In genomic region chr9:128292009-128292408, GRCh38 we compare ENCODE assay signal across 34 cellular contexts.
"Had no signal": no experiment of that assay in that cellular context is flagged by ENCODE, and none has a peak within 500 bp of the region (broad histone marks: within the 10 kb centered on the region; RNA-seq: fewer than 3 reads in every experiment).

No MANE protein-coding gene starts in this region.

- H3K27ac ChIP-seq: adrenal gland, brain microvascular endothelial cell, coronary artery, gastrocnemius medialis, left lung, lower lobe of right lung, neural progenitor cell, parathyroid adenoma, psoas muscle, uterus, VCaP had no signal

- H3K27me3 ChIP-seq: adrenal gland, brain microvascular endothelial cell, gastrocnemius medialis, left lung, neural progenitor cell, uterus had no signal

- H2AFZ ChIP-seq: neural progenitor cell, parathyroid adenoma had no signal

- FAIRE-seq: islet of Langerhans, TTC549 had no signal

- H3K36me3 ChIP-seq: brain microvascular endothelial cell, neural progenitor cell, uterus had no signal

- H3K4me3 ChIP-seq: adrenal gland, coronary artery, gastrocnemius medialis, left lung, lower lobe of right lung, neural progenitor cell, psoas muscle, smooth muscle cell, uterus had no signal

- H3K4me2 ChIP-seq: neural progenitor cell, smooth muscle cell had no signal

- DNase-seq: activated CD4-positive, alpha-beta T cell treated with anti-CD3 and anti-CD28 coated beads for 4 hours; activated CD4-positive, alpha-beta T cell treated with anti-CD3 and anti-CD28 coated beads, Interleukin-2, amount 50 U/mL, for 4 hours; activated effector memory CD4-positive, alpha-beta T cell treated with anti-CD3 and anti-CD28 coated beads, Interleukin-2, amount 50 U/mL, for 16 hours; activated naive CD4-positive, alpha-beta T cell treated with anti-CD3 and anti-CD28 coated beads for 36 hours; activated naive CD8-positive, alpha-beta T cell treated with anti-CD3 and anti-CD28 coated beads for 36 hours; activated T-cell treated with anti-CD3 and anti-CD28 coated beads, Interleukin-2, amount 50 U/mL, for 1 hour; adrenal gland; aorta; brain microvascular endothelial cell; effector memory CD8-positive, alpha-beta T cell; erythroblast; gastrocnemius medialis; glutamatergic neuron; left lung; lower lobe of right lung; mesenchymal stem cell; naive thymus-derived CD8-positive, alpha-beta T cell; occipital lobe; psoas muscle; stimulated activated CD4-positive, alpha-beta T cell treated with anti-CD3 and anti-CD28 coated beads, Interleukin-1b, Interleukin-23, amount 100 ng/mL, for 48 hours; stimulated activated CD4-positive, alpha-beta T cell treated with anti-CD3 and anti-CD28 coated beads, Interleukin-4, amount 100 ng/mL, for 4 hours; stimulated activated CD8-positive, alpha-beta memory T cell treated with anti-CD3 and anti-CD28 coated beads, Interleukin-4, amount 100 ng/mL, for 48 hours; stimulated activated naive CD8-positive, alpha-beta T cell treated with anti-CD3 and anti-CD28 coated beads, Interleukin-15, amount 100 ng/mL, for 72 hours; substantia nigra; T-helper 9 cell; uterus had no signal

- H3K79me2 ChIP-seq: parathyroid adenoma had no signal

- H3K4me1 ChIP-seq: adrenal gland, gastrocnemius medialis, neural progenitor cell, parathyroid adenoma, psoas muscle, uterus had no signal

- ATAC-seq: effector memory CD8-positive, alpha-beta T cell; gastrocnemius medialis; left lung; lower lobe of right lung; naive thymus-derived CD8-positive, alpha-beta T cell; psoas muscle; stimulated activated memory B cell treated with anti-CD40 and anti-IgM and Interleukin-4, amounts not matched to agents 10 μg/mL and 1 μg/mL and 100 μg/mL, for 72 hours; stimulated activated naive CD8-positive, alpha-beta T cell treated with anti-CD3 and anti-CD28 coated beads, Interleukin-15, amount 100 ng/mL, for 72 hours had no signal

- H3K9ac ChIP-seq: neural progenitor cell, parathyroid adenoma had no signal

- H3K9me3 ChIP-seq: adrenal gland, gastrocnemius medialis, left lung, lower lobe of right lung, psoas muscle, uterus had no signal
